8 cellular contexts compared by ENCODE assay signal in the genomic region with DNA sequence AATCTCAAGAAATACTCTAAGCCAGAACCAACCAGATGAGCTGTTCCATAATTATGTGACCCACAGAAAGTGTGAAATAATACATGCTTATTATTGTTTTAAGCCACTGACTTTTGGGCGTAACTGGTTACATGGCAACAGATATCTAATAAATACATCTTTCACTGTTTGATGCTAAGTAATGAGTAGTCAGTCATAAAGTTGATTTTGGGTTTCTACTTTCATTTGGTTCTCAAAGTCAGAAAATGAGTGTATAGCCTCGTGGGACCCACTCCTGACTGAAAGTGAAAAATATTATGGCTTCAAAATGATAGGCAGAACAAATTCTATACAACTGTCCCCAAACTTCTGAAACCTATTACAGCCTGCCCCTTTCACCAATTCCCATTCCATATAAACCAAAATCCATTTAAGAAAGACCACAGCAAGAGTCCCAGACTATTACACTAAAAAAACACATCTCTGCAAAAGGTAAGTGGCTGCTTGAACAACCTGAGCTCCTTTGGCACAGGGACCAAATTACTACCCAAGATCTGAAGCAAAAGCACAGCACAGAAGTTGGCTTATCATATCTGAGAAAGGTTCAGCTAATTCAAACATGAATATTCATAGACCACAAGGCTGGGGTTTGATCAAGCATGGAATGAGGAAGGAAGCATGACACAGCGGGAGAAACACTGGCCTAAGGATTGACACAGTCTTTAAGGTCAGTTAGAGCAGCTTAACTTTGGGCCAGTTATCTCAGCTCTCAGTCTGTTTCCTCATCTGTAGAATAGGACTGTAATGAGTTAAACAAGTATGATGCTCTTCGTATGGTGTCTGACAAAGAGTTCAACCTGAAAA.
A peak's percentile ranks its signal among the peaks of the same experiment; 100 is the strongest.
DNase-seq lines count a peak whose midpoint lies in the region; ATAC-seq and TF ChIP-seq lines count a peak whose summit lies in the region.

No MANE protein-coding gene starts in this region.

- H4K20me1 ChIP-seq in BLaER1 treated with 17β-estradiol and CSF1 and Interleukin-3, amounts not matched to agents 10 nM and 100 nM, result no peaks in the 10 kb centered on the region

- BruUV-seq in MCF 10A (replicated peaks; lab: Mats Ljungman, UMichigan), result no TSS peak

- H3K9me3 Mint-ChIP-seq in chondrocyte (ENCODE audit: low read depth) (peaks cover 4% of the 10 kb centered on the region), MCF 10A (ENCODE audit: unreplicated experiment) (no peaks in the 10 kb centered on the region)

- peak overlapping the region; percentile 97 for H3K27ac Mint-ChIP-seq in chondrocyte (ENCODE audit: unreplicated experiment)
- no peak overlapping the region for H3K27ac Mint-ChIP-seq in MCF 10A (ENCODE audit: low read depth, unreplicated experiment)

- peaks cover 30 to 85% (median 51%) of the 10 kb centered on the region in 10 experiments for H3K4me1 ChIP-seq in BLaER1 treated with 17β-estradiol and CSF1 and Interleukin-3, amounts not matched to agents 10 nM and 100 nM

- ATAC-seq in GM19438 (IDR thresholded peaks at IDR 0.05; ENCODE audit: low read depth, unreplicated experiment), result peak; percentile 40
- ATAC-seq in HG03196 (IDR thresholded peaks at IDR 0.05; ENCODE audit: unreplicated experiment), result peak; percentile 45

- peak overlapping the region; percentile 56 to 88 (median 79) for H3K4me2 ChIP-seq in BLaER1 treated with 17β-estradiol and CSF1 and Interleukin-3, amounts not matched to agents 10 nM and 100 nM

- peaks cover 56% of the 10 kb centered on the region for H3K4me1 Mint-ChIP-seq in chondrocyte (ENCODE audit: low read depth)
- no peaks in the 10 kb centered on the region for H3K4me1 Mint-ChIP-seq in MCF 10A (ENCODE audit: insufficient read depth, unreplicated experiment)

- peak overlapping the region; percentile 0 to 62 (median 49); a peak in 16 of 22 replicates for H3K9ac ChIP-seq in BLaER1 treated with 17β-estradiol and CSF1 and Interleukin-3, amounts not matched to agents 10 nM and 100 nM

- H3K27ac ChIP-seq in BLaER1 treated with 17β-estradiol and CSF1 and Interleukin-3, amounts not matched to agents 10 nM and 100 nM, result peak overlapping the region; percentile 62 to 83 (median 78); a peak in 21 of 22 replicates

- peak overlapping the region in 6 of 10 experiments; percentile 6 to 35 (median 32); a peak in 6 of 20 replicates for H3K4me3 ChIP-seq in BLaER1 treated with 17β-estradiol and CSF1 and Interleukin-3, amounts not matched to agents 10 nM and 100 nM

- peaks cover 0 to 22% (median 9%) of the 10 kb centered on the region in 11 experiments; a peak in 11 of 22 replicates for H3K9me3 ChIP-seq in BLaER1 treated with 17β-estradiol and CSF1 and Interleukin-3, amounts not matched to agents 10 nM and 100 nM (replicated peaks in 1 of 11)

- peaks cover 18% of the 10 kb centered on the region for H3K36me3 Mint-ChIP-seq in chondrocyte (ENCODE audit: low read depth)
- peaks cover 20% of the 10 kb centered on the region for H3K36me3 Mint-ChIP-seq in MCF 10A (ENCODE audit: insufficient read depth, unreplicated experiment)

- H3K27me3 Mint-ChIP-seq in chondrocyte (ENCODE audit: low read depth), result no peaks in the 10 kb centered on the region
- no peaks in the 10 kb centered on the region for H3K27me3 Mint-ChIP-seq in MCF 10A (ENCODE audit: insufficient read depth, unreplicated experiment)

- TF ChIP-seq CTCF in chondrocyte (IDR thresholded peaks at IDR 0.05) (no peak), MCF 10A (IDR thresholded peaks at IDR 0.05; ENCODE audit: unreplicated experiment) (no peak)

- H3K4me3 Mint-ChIP-seq in chondrocyte (ENCODE audit: unreplicated experiment) (no peak overlapping the region), MCF 10A (ENCODE audit: unreplicated experiment) (no peak overlapping the region)

- H3K27me3 ChIP-seq in BLaER1 treated with 17β-estradiol and CSF1 and Interleukin-3, amounts not matched to agents 10 nM and 100 nM, result no peaks in the 10 kb centered on the region

- DNase-seq in chondrocyte (ENCODE audit: low spot score), result no peak
- DNase-seq in stimulated activated CD4-positive, alpha-beta T cell treated with anti-CD3 and anti-CD28 coated beads, Interleukin-2, amount 100 ng/mL, for 24 hours, result no peak
- DNase-seq in MCF 10A (ENCODE audit: unreplicated experiment), result no peak
- no peak for DNase-seq in HPDE6-E6E7 (ENCODE audit: extremely low spot score)
- no peak for DNase-seq in NCI-H1694 treated with DMSO at 0.1 percent for 48 hours (lab: John Stamatoyannopoulos, UW)

- CTCF ChIA-PET in MCF 10A (lab: Yijun Ruan, JAX), result interaction anchor here (1.4 to 1.5 kb wide), 2 partner anchors 18 to 73 kb away, joined by 3 to 5 read pairs; no protein-coding TSS in a partner anchor

- intact Hi-C loops in MCF 10A (cut with micrococcal nuclease), result no loop called here

- peaks cover 22 to 94% (median 70%) of the 10 kb centered on the region in 11 experiments; a peak in 21 of 22 replicates for H3K36me3 ChIP-seq in BLaER1 treated with 17β-estradiol and CSF1 and Interleukin-3, amounts not matched to agents 10 nM and 100 nM

- POLR2A ChIA-PET in MCF 10A (lab: Yijun Ruan, JAX), result no interaction called here
